In the genomic region with DNA sequence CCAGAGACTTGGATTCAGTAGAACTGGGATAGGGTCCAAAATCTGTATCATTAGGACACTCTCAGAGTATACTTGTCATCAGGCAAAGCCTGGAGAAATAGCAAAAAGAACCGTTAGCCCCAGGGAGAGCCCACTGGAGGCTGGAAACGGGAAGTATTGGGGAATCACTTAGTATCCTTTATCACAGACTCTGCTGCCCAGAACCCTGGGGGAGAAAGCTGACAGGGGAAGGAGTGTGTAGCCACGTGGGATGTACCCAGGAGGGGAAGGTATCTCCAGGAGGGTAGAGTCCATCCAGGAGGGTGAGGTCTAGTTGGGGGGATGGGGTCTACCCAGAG, we compare ENCODE assay signal across 16 cellular contexts.
A peak's percentile ranks its signal among the peaks of the same experiment; 100 is the strongest.
DNase-seq lines count a peak whose midpoint lies in the region; ATAC-seq, FAIRE-seq and TF ChIP-seq lines count a peak whose summit lies in the region.
"Had no signal": no experiment of that assay in that cellular context is flagged by ENCODE, and none has a peak within 500 bp of the region (broad histone marks: within the 10 kb centered on the region; RNA-seq: fewer than 3 reads in every experiment).

No MANE protein-coding gene starts in this region.

- POLR2A ChIA-PET in K562 (lab: Yijun Ruan, JAX) = interaction anchor here (0.6 to 1.0 kb wide), 2 partner anchors 9 to 190 kb away, joined by 3 to 5 read pairs; no protein-coding TSS in a partner anchor

- FAIRE-seq in K562 (lab: Jason Lieb, UNC) = no peak
- FAIRE-seq: D721Med had no signal

- H3K36me3 ChIP-seq in K562 (ENCODE audit: control insufficient read depth, insufficient read depth, low read length) = no peaks in the 10 kb centered on the region; the same call in 2 of the 3 replicates
- H3K36me3 ChIP-seq in iPS-20b (ENCODE audit: insufficient read depth, low read depth, low read length) = no peaks in the 10 kb centered on the region
- no peaks in the 10 kb centered on the region for H3K36me3 ChIP-seq in stomach smooth muscle (ENCODE audit: control insufficient read depth in 2 of 2, insufficient read depth in 2 of 2, low read length in 2 of 2)
- H3K36me3 ChIP-seq: thoracic aorta had no signal

- TF ChIP-seq EP300 in K562 (IDR thresholded peaks at IDR 0.05; ENCODE audit: low read length) = no peak

- no TSS peak for BruUV-seq in K562 (replicated peaks; lab: Mats Ljungman, UMichigan)

- H3K4me1 ChIP-seq in K562 (replicated peaks in 1 of 2; ENCODE audit: control insufficient read depth in 2 of 2, insufficient read depth in 2 of 2, low read length in 2 of 2) = peaks cover 34 to 51% of the 10 kb centered on the region in 2 experiments
- H3K4me1 ChIP-seq in iPS-20b (ENCODE audit: insufficient read depth, low read length) = peaks cover 22% of the 10 kb centered on the region
- H3K4me1 ChIP-seq in stomach smooth muscle (ENCODE audit: control insufficient read depth, insufficient read depth, low read length) = peaks cover 42% of the 10 kb centered on the region

- WGBS in K562 (ENCODE audit: insufficient coverage, low coverage, missing lambda C conversion rate) = 4% methylated on average over 3 of the region's 3 CpGs

- in situ Hi-C loops in K562 (cut with MboI) = loop anchor here (25.0 kb wide), 1 partner anchor 542 kb away; no protein-coding TSS in a partner anchor

- intact Hi-C loops in K562 (cut with micrococcal nuclease) = no loop called here

- H3K9me3 ChIP-seq in K562 (replicated peaks; ENCODE audit: control insufficient read depth, insufficient read depth, low read depth, low read length) (peaks cover 11% of the 10 kb centered on the region), iPS-20b (ENCODE audit: insufficient read depth, low read depth, low read length) (peaks cover 8% of the 10 kb centered on the region; the same call in 1 of the 2 replicates), stomach smooth muscle (ENCODE audit: control insufficient read depth in 2 of 2, low read length in 2 of 2) (peaks cover 0 to 3% of the 10 kb centered on the region in 2 donors)
- H3K9me3 ChIP-seq: thoracic aorta had no signal

- no peaks in the 10 kb centered on the region for H3K79me2 ChIP-seq in K562 (ENCODE audit: control insufficient read depth, insufficient read depth, low read length)

- H3K27ac ChIP-seq in K562 (ENCODE audit: extremely low read depth, low read depth, low read length) = peak overlapping the region; percentile 70; the same call in 2 of the 3 replicates
- no peak overlapping the region for H3K27ac ChIP-seq in iPS-20b (ENCODE audit: low read length)
- peak overlapping the region; percentile 18 for H3K27ac ChIP-seq in stomach smooth muscle (ENCODE audit: low read length)
- H3K27ac ChIP-seq: 22Rv1, thoracic aorta had no signal

- no peak for TF ChIP-seq RAD21 in K562 (CRISPR knock-in tag; conservative IDR thresholded peaks at IDR 0.05 in 1 of 2, IDR thresholded peaks at IDR 0.05 in 1 of 2)

- peak overlapping the region; percentile 97 for H2AFZ ChIP-seq in K562 (ENCODE audit: low read depth, low read length)

- H3K9ac ChIP-seq in K562 (ENCODE audit: insufficient read depth in 1 of 2, low read depth in 2 of 2, low read length in 2 of 2) (peak overlapping the region; percentile 60 to 89), iPS-20b (ENCODE audit: low read depth, low read length) (peak overlapping the region; percentile 34; the same call in 1 of the 2 replicates), stomach smooth muscle (ENCODE audit: low read length in 2 of 2) (no peak overlapping the region)

- no peak for TF ChIP-seq CTCF in K562 (IDR thresholded peaks at IDR 0.05 in 2 of 3, conservative IDR thresholded peaks at IDR 0.05 in 1 of 3; ENCODE audit: insufficient read depth in 2 of 3, low read depth in 1 of 3, low read length in 3 of 3)

- H3K4me3 ChIP-seq in K562 (peak overlapping the region; percentile 14; the same call in 1 of the 2 replicates), iPS-20b (ENCODE audit: low read length) (peak overlapping the region; percentile 35; the same call in 1 of the 2 replicates), stomach smooth muscle (ENCODE audit: low read length in 2 of 2) (peak overlapping the region in 1 of 2 donors; percentile 29)
- H3K4me3 ChIP-seq: thoracic aorta had no signal

- no peaks in the 10 kb centered on the region; a peak in 1 of 5 replicates for H3K27me3 ChIP-seq in K562 (ENCODE audit: control insufficient read depth in 2 of 2, insufficient read depth in 2 of 2, low read length in 2 of 2)
- 0 out of 2 replicates have a peak, but pooled peaks cover 10% of the 10 kb centered on the region for H3K27me3 ChIP-seq in iPS-20b (ENCODE audit: insufficient read depth, low read length)
- H3K27me3 ChIP-seq in stomach smooth muscle (ENCODE audit: control insufficient read depth in 1 of 2, insufficient read depth in 2 of 2, low read length in 2 of 2) = no peaks in the 10 kb centered on the region

- ATAC-seq in K562 (no peak; the same call in 2 of the 3 replicates), HG02759 (IDR thresholded peaks at IDR 0.05; ENCODE audit: unreplicated experiment) (no peak), HG02588 (IDR thresholded peaks at IDR 0.05; ENCODE audit: unreplicated experiment) (no peak)
- ATAC-seq in activated CD4-positive, CD25-positive, alpha-beta regulatory T cell treated with anti-CD3 and anti-CD28 coated beads, Interleukin-2, amount 50 U/mL, for 24 hours = no peak

- no peaks in the 10 kb centered on the region for H3K9me1 ChIP-seq in K562 (ENCODE audit: control insufficient read depth, insufficient read depth, low read length)

- CTCF ChIA-PET in K562 (lab: Yijun Ruan, JAX; ENCODE audit: low intra/inter-chr PET ratio) = interaction anchor here (0.7 to 1.8 kb wide), 2 partner anchors 424 to 547 kb away, joined by 3 to 4 read pairs; no protein-coding TSS in a partner anchor

- peak; percentile 78 for DNase-seq in DMS 273 treated with DMSO at 0.1 percent for 48 hours (lab: John Stamatoyannopoulos, UW)
- DNase-seq in DMS 273 (lab: John Stamatoyannopoulos, UW; ENCODE audit: unreplicated experiment) = no peak
- no peak for DNase-seq in K562 (ENCODE audit: extremely low read depth in 1 of 4, low spot score in 3 of 4)
- DNase-seq: aorta; effector CD8-positive, alpha-beta T cell; hippocampal formation; NCI-H1105; NCI-H510A treated with DMSO at 0.1 percent for 48 hours had no signal

- no peaks in the 10 kb centered on the region for H4K20me1 ChIP-seq in K562 (replicated peaks; ENCODE audit: control insufficient read depth, insufficient read depth, low read length)

- H3K4me2 ChIP-seq in K562 (ENCODE audit: insufficient read depth, low read length) = peak overlapping the region; percentile 78

- no peak for TF ChIP-seq POLR2A in K562 (conservative IDR thresholded peaks at IDR 0.05)

TF ChIP-seq in K562, 482 proteins besides CTCF, POLR2A, EP300 and RAD21:
- TF ChIP-seq FOSL1 (tag; conservative IDR thresholded peaks at IDR 0.05) (no peak), KAT7 (CRISPR knock-in tag; IDR thresholded peaks at IDR 0.05; ENCODE audit: borderline replicate concordance) (peak; percentile 5; the same call in 1 of the 2 replicates)

Comparison
In these comparisons a context has a peak if more than half of its experiments do, and no peak if none do; other contexts are left out.
1. H3K9ac ChIP-seq: peak in K562 (2 of 2) and iPS-20b (single experiment); none in stomach smooth muscle (0 of 2).